In genomic region chr3:30188713-30189112, GRCh38 we compare ENCODE assay signal across 14 cellular contexts.
DNase-seq lines count a peak whose midpoint lies in the region; ATAC-seq, FAIRE-seq and TF ChIP-seq lines count a peak whose summit lies in the region.
"Had no signal": no experiment of that assay in that cellular context is flagged by ENCODE, and none has a peak within 500 bp of the region (broad histone marks: within the 10 kb centered on the region; RNA-seq: fewer than 3 reads in every experiment).

No MANE protein-coding gene starts in this region.

- no peak overlapping the region for H3K27ac Mint-ChIP-seq in activated CD8-positive, alpha-beta T cell treated with anti-CD3 and anti-CD28 coated beads for 36 hours
- H3K27ac Mint-ChIP-seq in activated T-helper 1 cell treated with anti-CD3 and anti-CD28 coated beads, Interleukin-12 subunit alpha, Interleukin-12 subunit beta, Interleukin-2, Interleukin-4 antibody, amounts not matched to agents 30 ng/mL and 10 ng/mL and 1 ng/mL, durations not matched to agents 14 hours and 24 hours and 36 hours: no peak overlapping the region
- H3K27ac Mint-ChIP-seq: type B pancreatic cell had no signal

- H3K4me1 ChIP-seq in heart right ventricle: peaks cover 0 to 34% (median 23%) of the 10 kb centered on the region in 9 donors
- H3K4me1 ChIP-seq: breast epithelium had no signal

- H3K27me3 Mint-ChIP-seq in activated CD8-positive, alpha-beta T cell treated with anti-CD3 and anti-CD28 coated beads for 36 hours: peaks cover 11% of the 10 kb centered on the region
- H3K27me3 Mint-ChIP-seq in activated T-helper 1 cell treated with anti-CD3 and anti-CD28 coated beads, Interleukin-12 subunit alpha, Interleukin-12 subunit beta, Interleukin-2, Interleukin-4 antibody, amounts not matched to agents 30 ng/mL and 10 ng/mL and 1 ng/mL, durations not matched to agents 14 hours and 24 hours and 36 hours (ENCODE audit: insufficient read depth): peaks cover 20% of the 10 kb centered on the region
- H3K27me3 Mint-ChIP-seq: type B pancreatic cell had no signal

- H3K4me1 Mint-ChIP-seq in activated CD8-positive, alpha-beta T cell treated with anti-CD3 and anti-CD28 coated beads for 36 hours (ENCODE audit: low read depth): no peaks in the 10 kb centered on the region
- H3K4me1 Mint-ChIP-seq in activated T-helper 1 cell treated with anti-CD3 and anti-CD28 coated beads, Interleukin-12 subunit alpha, Interleukin-12 subunit beta, Interleukin-2, Interleukin-4 antibody, amounts not matched to agents 30 ng/mL and 10 ng/mL and 1 ng/mL, durations not matched to agents 14 hours and 24 hours and 36 hours (ENCODE audit: low read depth): no peaks in the 10 kb centered on the region

- no peaks in the 10 kb centered on the region for H3K9me3 ChIP-seq in heart right ventricle
- H3K9me3 ChIP-seq: breast epithelium had no signal

- WGBS in heart right ventricle, 2 donors: 93 to 97% methylated on average over 1 of the region's 1 CpG

- ATAC-seq in heart right ventricle: peak in 7 of 8 donors; percentile 33 to 92 (median 79)
- no peak for ATAC-seq in activated CD8-positive, alpha-beta T cell treated with anti-CD3 and anti-CD28 coated beads for 36 hours
- ATAC-seq: sciatic nerve had no signal

- H3K4me3 Mint-ChIP-seq in activated CD8-positive, alpha-beta T cell treated with anti-CD3 and anti-CD28 coated beads for 36 hours: no peak overlapping the region
- H3K4me3 Mint-ChIP-seq in activated T-helper 1 cell treated with anti-CD3 and anti-CD28 coated beads, Interleukin-12 subunit alpha, Interleukin-12 subunit beta, Interleukin-2, Interleukin-4 antibody, amounts not matched to agents 30 ng/mL and 10 ng/mL and 1 ng/mL, durations not matched to agents 14 hours and 24 hours and 36 hours: no peak overlapping the region
- H3K4me3 Mint-ChIP-seq: type B pancreatic cell had no signal

- intact Hi-C loops in heart right ventricle (cut with DNase I): no loop called here
- intact Hi-C loops in activated CD8-positive, alpha-beta T cell treated with anti-CD3 and anti-CD28 coated beads for 36 hours (cut with micrococcal nuclease): no loop called here
- intact Hi-C loops in activated T-helper 1 cell treated with anti-CD3 and anti-CD28 coated beads, Interleukin-12 subunit alpha, Interleukin-12 subunit beta, Interleukin-2, Interleukin-4 antibody, amounts not matched to agents 30 ng/mL and 10 ng/mL and 1 ng/mL, durations not matched to agents 14 hours and 24 hours and 36 hours (cut with micrococcal nuclease): no loop called here

- POLR2A ChIA-PET in activated CD8-positive, alpha-beta T cell treated with anti-CD3 and anti-CD28 coated beads for 36 hours (lab: Charles Lee): no interaction called here

- H3K36me3 Mint-ChIP-seq in activated CD8-positive, alpha-beta T cell treated with anti-CD3 and anti-CD28 coated beads for 36 hours (ENCODE audit: low read depth): no peaks in the 10 kb centered on the region
- no peaks in the 10 kb centered on the region for H3K36me3 Mint-ChIP-seq in activated T-helper 1 cell treated with anti-CD3 and anti-CD28 coated beads, Interleukin-12 subunit alpha, Interleukin-12 subunit beta, Interleukin-2, Interleukin-4 antibody, amounts not matched to agents 30 ng/mL and 10 ng/mL and 1 ng/mL, durations not matched to agents 14 hours and 24 hours and 36 hours (ENCODE audit: low read depth)
- H3K36me3 Mint-ChIP-seq: type B pancreatic cell had no signal

- no peaks in the 10 kb centered on the region for H3K9me3 Mint-ChIP-seq in activated CD8-positive, alpha-beta T cell treated with anti-CD3 and anti-CD28 coated beads for 36 hours
- no peaks in the 10 kb centered on the region for H3K9me3 Mint-ChIP-seq in activated T-helper 1 cell treated with anti-CD3 and anti-CD28 coated beads, Interleukin-12 subunit alpha, Interleukin-12 subunit beta, Interleukin-2, Interleukin-4 antibody, amounts not matched to agents 30 ng/mL and 10 ng/mL and 1 ng/mL, durations not matched to agents 14 hours and 24 hours and 36 hours
- H3K9me3 Mint-ChIP-seq: type B pancreatic cell had no signal

- H3K27me3 ChIP-seq in heart right ventricle: no peaks in the 10 kb centered on the region
- H3K27me3 ChIP-seq: breast epithelium had no signal

- no peak for FAIRE-seq in GM19239 (lab: Jason Lieb, UNC)

- H3K36me3 ChIP-seq in heart right ventricle: no peaks in the 10 kb centered on the region
- H3K36me3 ChIP-seq: breast epithelium had no signal

- DNase-seq in DMS 273 (lab: John Stamatoyannopoulos, UW; ENCODE audit: unreplicated experiment): peak; percentile 82
- DNase-seq in NCI-H1092 (lab: John Stamatoyannopoulos, UW): peak; percentile 71
- peak; percentile 95 for DNase-seq in RPMI7951 (ENCODE audit: low read depth)
- peak in 1 of 2 donors; percentile 16 for DNase-seq in heart right ventricle
- no peak for DNase-seq in activated CD8-positive, alpha-beta T cell treated with anti-CD3 and anti-CD28 coated beads for 36 hours
- no peak for DNase-seq in substantia nigra (lab: John Stamatoyannopoulos, UW)
- no peak for DNase-seq in GM19239 (ENCODE audit: insufficient read length, low spot score)
- no peak for DNase-seq in activated T-helper 1 cell treated with anti-CD3 and anti-CD28 coated beads, Interleukin-12 subunit alpha, Interleukin-12 subunit beta, Interleukin-2, Interleukin-4 antibody, amounts not matched to agents 30 ng/mL and 10 ng/mL and 1 ng/mL, durations not matched to agents 14 hours and 24 hours and 36 hours (ENCODE audit: low spot score)
- DNase-seq: activated CD4-positive, alpha-beta T cell treated with anti-CD3 and anti-CD28 coated beads for 1 hour; activated T-cell treated with anti-CD3 and anti-CD28 coated beads, Interleukin-2, amount 50 U/mL, for 48 hours; NCI-H524 had no signal

- H3K27ac ChIP-seq in heart right ventricle (no peak overlapping the region), substantia nigra (ENCODE audit: low read depth, low read length, poor library complexity, severe bottlenecking) (no peak overlapping the region)
- H3K27ac ChIP-seq: breast epithelium had no signal

- CTCF ChIA-PET in activated CD8-positive, alpha-beta T cell treated with anti-CD3 and anti-CD28 coated beads for 36 hours (lab: Charles Lee): interaction anchor here (1.3 to 3.0 kb wide), 3 partner anchors 10 to 564 kb away, joined by 3 to 23 read pairs (median 5); no protein-coding TSS in a partner anchor

- no peak overlapping the region for H3K4me3 ChIP-seq in heart right ventricle
- H3K4me3 ChIP-seq: breast epithelium had no signal

- TF ChIP-seq CTCF in heart right ventricle (IDR thresholded peaks at IDR 0.05): no peak
- TF ChIP-seq CTCF in activated CD8-positive, alpha-beta T cell treated with anti-CD3 and anti-CD28 coated beads for 36 hours (IDR thresholded peaks at IDR 0.05): no peak

Comparison
In these comparisons a context has a peak if more than half of its experiments do, and no peak if none do; other contexts are left out.
1. DNase-seq: peak in DMS 273 (single experiment), NCI-H1092 (single experiment) and RPMI7951 (single experiment); none in activated CD8-positive, alpha-beta T cell treated with anti-CD3 and anti-CD28 coated beads for 36 hours (single experiment), substantia nigra (0 of 49), GM19239 (single experiment) and activated T-helper 1 cell treated with anti-CD3 and anti-CD28 coated beads, Interleukin-12 subunit alpha, Interleukin-12 subunit beta, Interleukin-2, Interleukin-4 antibody, amounts not matched to agents 30 ng/mL and 10 ng/mL and 1 ng/mL, durations not matched to agents 14 hours and 24 hours and 36 hours (single experiment).